ENCODE assay signal across 11 cellular contexts in the genomic region with DNA sequence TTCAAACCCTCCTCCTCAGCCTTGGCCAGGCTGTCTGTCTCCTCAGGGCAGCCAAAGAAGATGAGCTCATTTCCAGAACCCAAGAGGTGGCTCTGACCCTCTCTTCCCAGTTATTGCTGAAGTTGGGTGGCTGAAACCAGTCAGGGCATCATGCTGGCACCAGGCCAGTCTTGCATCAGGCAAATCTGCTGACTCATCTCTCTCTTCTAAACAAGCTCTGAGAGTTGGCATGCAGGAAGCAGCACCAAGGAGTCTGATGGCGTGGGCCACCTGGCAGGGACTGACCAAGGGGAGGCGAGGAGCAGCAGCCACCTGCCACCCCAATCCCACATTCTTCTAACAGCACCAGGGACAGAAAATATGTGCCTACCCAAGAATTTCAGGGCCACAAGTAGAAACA.
A peak's percentile ranks its signal among the peaks of the same experiment; 100 is the strongest.
DNase-seq lines count a peak whose midpoint lies in the region; ATAC-seq, FAIRE-seq and TF ChIP-seq lines count a peak whose summit lies in the region.
"Had no signal": no experiment of that assay in that cellular context is flagged by ENCODE, and none has a peak within 500 bp of the region (broad histone marks: within the 10 kb centered on the region; RNA-seq: fewer than 3 reads in every experiment).

No MANE protein-coding gene starts in this region.

- intact Hi-C loops in pancreas (cut with DNase I), result no loop called here

- H3K27me3 ChIP-seq in bronchial epithelial cell (ENCODE audit: control insufficient read depth, insufficient read depth, low read length), result no peaks in the 10 kb centered on the region
- H3K27me3 ChIP-seq in pancreas, result no peaks in the 10 kb centered on the region

- H3K4me3 ChIP-seq in bronchial epithelial cell (ENCODE audit: low read depth, low read length), result no peak overlapping the region
- H3K4me3 ChIP-seq in pancreas, result no peak overlapping the region

- no peaks in the 10 kb centered on the region for H3K9me3 ChIP-seq in pancreas

- no peak overlapping the region for H3K27ac ChIP-seq in pancreas
- H3K27ac ChIP-seq: VCaP had no signal

- 73% methylated on average over 2 of the region's 2 CpGs for WGBS in pancreas, 2 donors

- H3K4me1 ChIP-seq in pancreas, result no peaks in the 10 kb centered on the region

- H3K36me3 ChIP-seq in bronchial epithelial cell (ENCODE audit: control insufficient read depth, insufficient read depth, low read length) (no peaks in the 10 kb centered on the region), pancreas (no peaks in the 10 kb centered on the region)

- DNase-seq in NCI-H1417 (lab: John Stamatoyannopoulos, UW) (peak; percentile 16 to 47 (median 17)), NCI-H1417 treated with DMSO at 0.1 percent for 48 hours (lab: John Stamatoyannopoulos, UW) (no peak), NCI-H1694 treated with DMSO at 0.1 percent for 48 hours (lab: John Stamatoyannopoulos, UW) (peak; percentile 10), bronchial epithelial cell (ENCODE audit: low read depth) (peak; percentile 91), pancreas (peak in 5 of 6 donors; percentile 18 to 76 (median 57)), HuH-7 (ENCODE audit: low spot score) (no peak)
- no peak for DNase-seq in effector CD4-positive, alpha-beta T cell

- TF ChIP-seq CTCF in bronchial epithelial cell (IDR thresholded peaks at IDR 0.05; ENCODE audit: insufficient read depth, low read length, severe bottlenecking) (no peak), pancreas (IDR thresholded peaks at IDR 0.05) (no peak)

- ATAC-seq in pancreas, result peak in 3 of 4 donors; percentile 56 to 71 (median 67)
- no peak for ATAC-seq in HG03095 (IDR thresholded peaks at IDR 0.05; ENCODE audit: unreplicated experiment)

- FAIRE-seq in bronchial epithelial cell (lab: Jason Lieb, UNC) (peak; percentile 55), pancreas (lab: Jason Lieb, UNC) (no peak)
- FAIRE-seq: A204.1, frontal cortex had no signal

Comparison
In these comparisons a context has a peak if more than half of its experiments do, and no peak if none do; other contexts are left out.
1. DNase-seq: peak in NCI-H1417 (3 of 3), NCI-H1694 treated with DMSO at 0.1 percent for 48 hours (single experiment), bronchial epithelial cell (single experiment) and pancreas (5 of 6); none in NCI-H1417 treated with DMSO at 0.1 percent for 48 hours (single experiment), HuH-7 (single experiment) and effector CD4-positive, alpha-beta T cell (single experiment).